In the genomic region with DNA sequence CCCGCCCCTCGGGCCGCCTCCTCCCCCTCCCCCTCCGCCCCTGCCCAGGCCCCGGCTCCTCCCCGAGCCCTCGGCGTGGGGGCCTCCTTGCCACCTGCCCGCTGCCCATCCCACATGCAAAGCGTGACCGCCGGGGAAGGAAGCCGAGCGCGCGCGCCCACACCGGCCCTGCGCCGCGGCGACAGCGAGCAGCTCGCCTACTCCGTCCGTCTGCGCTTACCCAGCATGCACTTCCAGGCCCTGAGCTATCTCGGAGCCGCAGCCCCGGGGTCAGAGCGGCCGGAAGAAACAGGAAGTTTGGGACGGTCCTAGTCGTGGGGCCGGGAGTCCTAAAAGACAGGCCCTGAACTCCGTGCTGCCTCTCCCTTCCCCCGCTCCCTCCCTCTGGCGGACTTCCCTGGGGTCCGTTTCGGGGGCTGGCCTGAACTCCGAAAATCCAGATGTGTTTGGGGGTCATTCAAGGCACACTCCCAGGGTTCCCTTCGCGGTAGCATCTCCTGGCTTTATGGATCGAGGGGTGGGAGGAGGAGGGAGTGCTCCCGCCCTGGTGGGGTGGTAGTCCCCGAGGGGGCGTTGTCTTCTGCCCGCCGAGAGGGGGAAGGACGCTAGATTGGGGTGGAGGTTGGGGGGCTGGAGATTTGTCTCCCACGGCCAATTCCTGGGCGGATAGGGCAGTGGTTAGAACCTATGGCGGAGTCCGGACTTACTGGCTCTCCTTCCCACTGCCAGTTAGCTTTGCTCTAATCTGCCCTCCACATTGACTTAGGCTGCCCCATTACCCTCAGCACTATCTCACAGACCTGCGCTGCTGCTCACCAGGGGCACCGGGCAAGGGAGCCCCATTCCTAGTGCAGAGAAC, we compare ENCODE assay signal across 1 cellular context.
TF ChIP-seq lines count a peak whose summit lies in the region.

No MANE protein-coding gene starts in this region.

TF ChIP-seq in K562, 482 proteins besides CTCF, POLR2A, EP300 and RAD21 (continued from another document and continues in another):
- TF ChIP-seq, protein P1, sequence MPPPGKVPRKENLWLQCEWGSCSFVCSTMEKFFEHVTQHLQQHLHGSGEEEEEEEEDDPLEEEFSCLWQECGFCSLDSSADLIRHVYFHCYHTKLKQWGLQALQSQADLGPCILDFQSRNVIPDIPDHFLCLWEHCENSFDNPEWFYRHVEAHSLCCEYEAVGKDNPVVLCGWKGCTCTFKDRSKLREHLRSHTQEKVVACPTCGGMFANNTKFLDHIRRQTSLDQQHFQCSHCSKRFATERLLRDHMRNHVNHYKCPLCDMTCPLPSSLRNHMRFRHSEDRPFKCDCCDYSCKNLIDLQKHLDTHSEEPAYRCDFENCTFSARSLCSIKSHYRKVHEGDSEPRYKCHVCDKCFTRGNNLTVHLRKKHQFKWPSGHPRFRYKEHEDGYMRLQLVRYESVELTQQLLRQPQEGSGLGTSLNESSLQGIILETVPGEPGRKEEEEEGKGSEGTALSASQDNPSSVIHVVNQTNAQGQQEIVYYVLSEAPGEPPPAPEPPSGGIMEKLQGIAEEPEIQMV (tag; conservative IDR thresholded peaks at IDR 0.05; ENCODE audit: low read depth): peak; percentile 97
- TF ChIP-seq, protein P2, sequence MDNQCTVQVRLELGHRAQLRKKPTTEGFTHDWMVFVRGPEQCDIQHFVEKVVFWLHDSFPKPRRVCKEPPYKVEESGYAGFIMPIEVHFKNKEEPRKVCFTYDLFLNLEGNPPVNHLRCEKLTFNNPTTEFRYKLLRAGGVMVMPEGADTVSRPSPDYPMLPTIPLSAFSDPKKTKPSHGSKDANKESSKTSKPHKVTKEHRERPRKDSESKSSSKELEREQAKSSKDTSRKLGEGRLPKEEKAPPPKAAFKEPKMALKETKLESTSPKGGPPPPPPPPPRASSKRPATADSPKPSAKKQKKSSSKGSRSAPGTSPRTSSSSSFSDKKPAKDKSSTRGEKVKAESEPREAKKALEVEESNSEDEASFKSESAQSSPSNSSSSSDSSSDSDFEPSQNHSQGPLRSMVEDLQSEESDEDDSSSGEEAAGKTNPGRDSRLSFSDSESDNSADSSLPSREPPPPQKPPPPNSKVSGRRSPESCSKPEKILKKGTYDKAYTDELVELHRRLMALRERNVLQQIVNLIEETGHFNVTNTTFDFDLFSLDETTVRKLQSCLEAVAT (IDR thresholded peaks at IDR 0.05): 0 out of 4 replicates have a peak, but pooled peaks of 1 of the 2 experiments have one; percentile 52
- 0 out of 2 replicates have a peak, but pooled peaks have one; percentile 16 for TF ChIP-seq MTA1 (IDR thresholded peaks at IDR 0.05; ENCODE audit: borderline replicate concordance)
- TF ChIP-seq SMARCE1 (IDR thresholded peaks at IDR 0.05): peak; percentile 69
- TF ChIP-seq, protein P3, sequence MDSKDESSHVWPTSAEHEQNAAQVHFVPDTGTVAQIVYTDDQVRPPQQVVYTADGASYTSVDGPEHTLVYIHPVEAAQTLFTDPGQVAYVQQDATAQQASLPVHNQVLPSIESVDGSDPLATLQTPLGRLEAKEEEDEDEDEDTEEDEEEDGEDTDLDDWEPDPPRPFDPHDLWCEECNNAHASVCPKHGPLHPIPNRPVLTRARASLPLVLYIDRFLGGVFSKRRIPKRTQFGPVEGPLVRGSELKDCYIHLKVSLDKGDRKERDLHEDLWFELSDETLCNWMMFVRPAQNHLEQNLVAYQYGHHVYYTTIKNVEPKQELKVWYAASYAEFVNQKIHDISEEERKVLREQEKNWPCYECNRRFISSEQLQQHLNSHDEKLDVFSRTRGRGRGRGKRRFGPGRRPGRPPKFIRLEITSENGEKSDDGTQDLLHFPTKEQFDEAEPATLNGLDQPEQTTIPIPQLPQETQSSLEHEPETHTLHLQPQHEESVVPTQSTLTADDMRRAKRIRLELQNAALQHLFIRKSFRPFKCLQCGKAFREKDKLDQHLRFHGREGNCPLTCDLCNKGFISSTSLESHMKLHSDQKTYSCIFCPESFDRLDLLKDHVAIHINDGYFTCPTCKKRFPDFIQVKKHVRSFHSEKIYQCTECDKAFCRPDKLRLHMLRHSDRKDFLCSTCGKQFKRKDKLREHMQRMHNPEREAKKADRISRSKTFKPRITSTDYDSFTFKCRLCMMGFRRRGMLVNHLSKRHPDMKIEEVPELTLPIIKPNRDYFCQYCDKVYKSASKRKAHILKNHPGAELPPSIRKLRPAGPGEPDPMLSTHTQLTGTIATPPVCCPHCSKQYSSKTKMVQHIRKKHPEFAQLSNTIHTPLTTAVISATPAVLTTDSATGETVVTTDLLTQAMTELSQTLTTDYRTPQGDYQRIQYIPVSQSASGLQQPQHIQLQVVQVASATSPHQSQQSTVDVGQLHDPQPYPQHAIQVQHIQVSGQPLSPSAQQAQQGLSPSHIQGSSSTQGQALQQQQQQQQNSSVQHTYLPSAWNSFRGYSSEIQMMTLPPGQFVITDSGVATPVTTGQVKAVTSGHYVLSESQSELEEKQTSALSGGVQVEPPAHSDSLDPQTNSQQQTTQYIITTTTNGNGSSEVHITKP (IDR thresholded peaks at IDR 0.05; ENCODE audit: partially characterized antibody): peak; percentile 52
- TF ChIP-seq ZFP30 (CRISPR knock-in tag; IDR thresholded peaks at IDR 0.05; ENCODE audit: borderline replicate concordance): no peak
- TF ChIP-seq, protein P4, sequence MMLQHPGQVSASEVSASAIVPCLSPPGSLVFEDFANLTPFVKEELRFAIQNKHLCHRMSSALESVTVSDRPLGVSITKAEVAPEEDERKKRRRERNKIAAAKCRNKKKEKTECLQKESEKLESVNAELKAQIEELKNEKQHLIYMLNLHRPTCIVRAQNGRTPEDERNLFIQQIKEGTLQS (IDR thresholded peaks at IDR 0.05): no peak
- TF ChIP-seq, protein P4 (CRISPR knock-in tag; conservative IDR thresholded peaks at IDR 0.05): no peak
- 0 out of 2 replicates have a peak, but pooled peaks have one; percentile 33 for TF ChIP-seq CBX5 (IDR thresholded peaks at IDR 0.05; ENCODE audit: borderline replicate concordance, low read depth)
- TF ChIP-seq PHF20 (IDR thresholded peaks at IDR 0.05; ENCODE audit: partially characterized antibody): peak; percentile 70
- TF ChIP-seq BCOR (IDR thresholded peaks at IDR 0.05): 0 out of 2 replicates have a peak, but pooled peaks have one; percentile 20
- TF ChIP-seq, protein P5, sequence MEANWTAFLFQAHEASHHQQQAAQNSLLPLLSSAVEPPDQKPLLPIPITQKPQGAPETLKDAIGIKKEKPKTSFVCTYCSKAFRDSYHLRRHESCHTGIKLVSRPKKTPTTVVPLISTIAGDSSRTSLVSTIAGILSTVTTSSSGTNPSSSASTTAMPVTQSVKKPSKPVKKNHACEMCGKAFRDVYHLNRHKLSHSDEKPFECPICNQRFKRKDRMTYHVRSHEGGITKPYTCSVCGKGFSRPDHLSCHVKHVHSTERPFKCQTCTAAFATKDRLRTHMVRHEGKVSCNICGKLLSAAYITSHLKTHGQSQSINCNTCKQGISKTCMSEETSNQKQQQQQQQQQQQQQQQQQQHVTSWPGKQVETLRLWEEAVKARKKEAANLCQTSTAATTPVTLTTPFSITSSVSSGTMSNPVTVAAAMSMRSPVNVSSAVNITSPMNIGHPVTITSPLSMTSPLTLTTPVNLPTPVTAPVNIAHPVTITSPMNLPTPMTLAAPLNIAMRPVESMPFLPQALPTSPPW (CRISPR knock-in tag; IDR thresholded peaks at IDR 0.05): peak; percentile 91
- no peak for TF ChIP-seq ZNF41 (CRISPR knock-in tag; conservative IDR thresholded peaks at IDR 0.05)
- peak; percentile 66 for TF ChIP-seq BRD9 (IDR thresholded peaks at IDR 0.05; ENCODE audit: low read depth, partially characterized antibody)
- TF ChIP-seq ELF1 (tag; IDR thresholded peaks at IDR 0.05): peak; percentile 81
- TF ChIP-seq PTBP1 (IDR thresholded peaks at IDR 0.05; ENCODE audit: low read depth, low read length): no peak
- TF ChIP-seq TRIM28 (IDR thresholded peaks at IDR 0.05): peak; percentile 40; the same call in 1 of the 2 replicates
- no peak for TF ChIP-seq TBL1XR1 (IDR thresholded peaks at IDR 0.05; ENCODE audit: low read length in 2 of 2)
- TF ChIP-seq EGR1 (conservative IDR thresholded peaks at IDR 0.05): peak; percentile 46
- peak; percentile 69 for TF ChIP-seq POLR2H (tag; IDR thresholded peaks at IDR 0.05; ENCODE audit: low read depth)
- peak; percentile 57 for TF ChIP-seq TAF9B (IDR thresholded peaks at IDR 0.05; ENCODE audit: partially characterized antibody)
- TF ChIP-seq, protein P6, sequence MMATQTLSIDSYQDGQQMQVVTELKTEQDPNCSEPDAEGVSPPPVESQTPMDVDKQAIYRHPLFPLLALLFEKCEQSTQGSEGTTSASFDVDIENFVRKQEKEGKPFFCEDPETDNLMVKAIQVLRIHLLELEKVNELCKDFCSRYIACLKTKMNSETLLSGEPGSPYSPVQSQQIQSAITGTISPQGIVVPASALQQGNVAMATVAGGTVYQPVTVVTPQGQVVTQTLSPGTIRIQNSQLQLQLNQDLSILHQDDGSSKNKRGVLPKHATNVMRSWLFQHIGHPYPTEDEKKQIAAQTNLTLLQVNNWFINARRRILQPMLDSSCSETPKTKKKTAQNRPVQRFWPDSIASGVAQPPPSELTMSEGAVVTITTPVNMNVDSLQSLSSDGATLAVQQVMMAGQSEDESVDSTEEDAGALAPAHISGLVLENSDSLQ (IDR thresholded peaks at IDR 0.05): no peak; the same call in 1 of the 2 replicates
- TF ChIP-seq SMARCC2 (IDR thresholded peaks at IDR 0.05; ENCODE audit: low read depth): peak; percentile 34; the same call in 1 of the 2 replicates
- no peak for TF ChIP-seq TARDBP (IDR thresholded peaks at IDR 0.05)
- TF ChIP-seq, protein P7, sequence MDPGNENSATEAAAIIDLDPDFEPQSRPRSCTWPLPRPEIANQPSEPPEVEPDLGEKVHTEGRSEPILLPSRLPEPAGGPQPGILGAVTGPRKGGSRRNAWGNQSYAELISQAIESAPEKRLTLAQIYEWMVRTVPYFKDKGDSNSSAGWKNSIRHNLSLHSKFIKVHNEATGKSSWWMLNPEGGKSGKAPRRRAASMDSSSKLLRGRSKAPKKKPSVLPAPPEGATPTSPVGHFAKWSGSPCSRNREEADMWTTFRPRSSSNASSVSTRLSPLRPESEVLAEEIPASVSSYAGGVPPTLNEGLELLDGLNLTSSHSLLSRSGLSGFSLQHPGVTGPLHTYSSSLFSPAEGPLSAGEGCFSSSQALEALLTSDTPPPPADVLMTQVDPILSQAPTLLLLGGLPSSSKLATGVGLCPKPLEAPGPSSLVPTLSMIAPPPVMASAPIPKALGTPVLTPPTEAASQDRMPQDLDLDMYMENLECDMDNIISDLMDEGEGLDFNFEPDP (CRISPR knock-in tag; IDR thresholded peaks at IDR 0.05): no peak
- TF ChIP-seq, protein P8, sequence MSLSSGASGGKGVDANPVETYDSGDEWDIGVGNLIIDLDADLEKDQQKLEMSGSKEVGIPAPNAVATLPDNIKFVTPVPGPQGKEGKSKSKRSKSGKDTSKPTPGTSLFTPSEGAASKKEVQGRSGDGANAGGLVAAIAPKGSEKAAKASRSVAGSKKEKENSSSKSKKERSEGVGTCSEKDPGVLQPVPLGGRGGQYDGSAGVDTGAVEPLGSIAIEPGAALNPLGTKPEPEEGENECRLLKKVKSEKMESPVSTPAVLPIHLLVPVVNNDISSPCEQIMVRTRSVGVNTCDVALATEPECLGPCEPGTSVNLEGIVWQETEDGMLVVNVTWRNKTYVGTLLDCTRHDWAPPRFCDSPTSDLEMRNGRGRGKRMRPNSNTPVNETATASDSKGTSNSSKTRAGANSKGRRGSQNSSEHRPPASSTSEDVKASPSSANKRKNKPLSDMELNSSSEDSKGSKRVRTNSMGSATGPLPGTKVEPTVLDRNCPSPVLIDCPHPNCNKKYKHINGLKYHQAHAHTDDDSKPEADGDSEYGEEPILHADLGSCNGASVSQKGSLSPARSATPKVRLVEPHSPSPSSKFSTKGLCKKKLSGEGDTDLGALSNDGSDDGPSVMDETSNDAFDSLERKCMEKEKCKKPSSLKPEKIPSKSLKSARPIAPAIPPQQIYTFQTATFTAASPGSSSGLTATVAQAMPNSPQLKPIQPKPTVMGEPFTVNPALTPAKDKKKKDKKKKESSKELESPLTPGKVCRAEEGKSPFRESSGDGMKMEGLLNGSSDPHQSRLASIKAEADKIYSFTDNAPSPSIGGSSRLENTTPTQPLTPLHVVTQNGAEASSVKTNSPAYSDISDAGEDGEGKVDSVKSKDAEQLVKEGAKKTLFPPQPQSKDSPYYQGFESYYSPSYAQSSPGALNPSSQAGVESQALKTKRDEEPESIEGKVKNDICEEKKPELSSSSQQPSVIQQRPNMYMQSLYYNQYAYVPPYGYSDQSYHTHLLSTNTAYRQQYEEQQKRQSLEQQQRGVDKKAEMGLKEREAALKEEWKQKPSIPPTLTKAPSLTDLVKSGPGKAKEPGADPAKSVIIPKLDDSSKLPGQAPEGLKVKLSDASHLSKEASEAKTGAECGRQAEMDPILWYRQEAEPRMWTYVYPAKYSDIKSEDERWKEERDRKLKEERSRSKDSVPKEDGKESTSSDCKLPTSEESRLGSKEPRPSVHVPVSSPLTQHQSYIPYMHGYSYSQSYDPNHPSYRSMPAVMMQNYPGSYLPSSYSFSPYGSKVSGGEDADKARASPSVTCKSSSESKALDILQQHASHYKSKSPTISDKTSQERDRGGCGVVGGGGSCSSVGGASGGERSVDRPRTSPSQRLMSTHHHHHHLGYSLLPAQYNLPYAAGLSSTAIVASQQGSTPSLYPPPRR (CRISPR knock-in tag; IDR thresholded peaks at IDR 0.05; ENCODE audit: borderline replicate concordance): no peak
- TF ChIP-seq, protein P9, sequence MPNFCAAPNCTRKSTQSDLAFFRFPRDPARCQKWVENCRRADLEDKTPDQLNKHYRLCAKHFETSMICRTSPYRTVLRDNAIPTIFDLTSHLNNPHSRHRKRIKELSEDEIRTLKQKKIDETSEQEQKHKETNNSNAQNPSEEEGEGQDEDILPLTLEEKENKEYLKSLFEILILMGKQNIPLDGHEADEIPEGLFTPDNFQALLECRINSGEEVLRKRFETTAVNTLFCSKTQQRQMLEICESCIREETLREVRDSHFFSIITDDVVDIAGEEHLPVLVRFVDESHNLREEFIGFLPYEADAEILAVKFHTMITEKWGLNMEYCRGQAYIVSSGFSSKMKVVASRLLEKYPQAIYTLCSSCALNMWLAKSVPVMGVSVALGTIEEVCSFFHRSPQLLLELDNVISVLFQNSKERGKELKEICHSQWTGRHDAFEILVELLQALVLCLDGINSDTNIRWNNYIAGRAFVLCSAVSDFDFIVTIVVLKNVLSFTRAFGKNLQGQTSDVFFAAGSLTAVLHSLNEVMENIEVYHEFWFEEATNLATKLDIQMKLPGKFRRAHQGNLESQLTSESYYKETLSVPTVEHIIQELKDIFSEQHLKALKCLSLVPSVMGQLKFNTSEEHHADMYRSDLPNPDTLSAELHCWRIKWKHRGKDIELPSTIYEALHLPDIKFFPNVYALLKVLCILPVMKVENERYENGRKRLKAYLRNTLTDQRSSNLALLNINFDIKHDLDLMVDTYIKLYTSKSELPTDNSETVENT (CRISPR knock-in tag; IDR thresholded peaks at IDR 0.05): peak; percentile 60; the same call in 1 of the 2 replicates
- TF ChIP-seq XRCC4 (IDR thresholded peaks at IDR 0.05; ENCODE audit: extremely low read depth, insufficient read depth, insufficient read length): no peak
- TF ChIP-seq, protein P10, sequence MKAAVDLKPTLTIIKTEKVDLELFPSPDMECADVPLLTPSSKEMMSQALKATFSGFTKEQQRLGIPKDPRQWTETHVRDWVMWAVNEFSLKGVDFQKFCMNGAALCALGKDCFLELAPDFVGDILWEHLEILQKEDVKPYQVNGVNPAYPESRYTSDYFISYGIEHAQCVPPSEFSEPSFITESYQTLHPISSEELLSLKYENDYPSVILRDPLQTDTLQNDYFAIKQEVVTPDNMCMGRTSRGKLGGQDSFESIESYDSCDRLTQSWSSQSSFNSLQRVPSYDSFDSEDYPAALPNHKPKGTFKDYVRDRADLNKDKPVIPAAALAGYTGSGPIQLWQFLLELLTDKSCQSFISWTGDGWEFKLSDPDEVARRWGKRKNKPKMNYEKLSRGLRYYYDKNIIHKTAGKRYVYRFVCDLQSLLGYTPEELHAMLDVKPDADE (conservative IDR thresholded peaks at IDR 0.05; ENCODE audit: control insufficient read depth, low read depth, low read length): peak; percentile 60; the same call in 1 of the 2 replicates
- peak; percentile 49; the same call in 1 of the 2 replicates for TF ChIP-seq CREM (IDR thresholded peaks at IDR 0.05; ENCODE audit: low read depth)
- no peak for TF ChIP-seq KLF1 (tag; IDR thresholded peaks at IDR 0.05)
